In the genomic region with DNA sequence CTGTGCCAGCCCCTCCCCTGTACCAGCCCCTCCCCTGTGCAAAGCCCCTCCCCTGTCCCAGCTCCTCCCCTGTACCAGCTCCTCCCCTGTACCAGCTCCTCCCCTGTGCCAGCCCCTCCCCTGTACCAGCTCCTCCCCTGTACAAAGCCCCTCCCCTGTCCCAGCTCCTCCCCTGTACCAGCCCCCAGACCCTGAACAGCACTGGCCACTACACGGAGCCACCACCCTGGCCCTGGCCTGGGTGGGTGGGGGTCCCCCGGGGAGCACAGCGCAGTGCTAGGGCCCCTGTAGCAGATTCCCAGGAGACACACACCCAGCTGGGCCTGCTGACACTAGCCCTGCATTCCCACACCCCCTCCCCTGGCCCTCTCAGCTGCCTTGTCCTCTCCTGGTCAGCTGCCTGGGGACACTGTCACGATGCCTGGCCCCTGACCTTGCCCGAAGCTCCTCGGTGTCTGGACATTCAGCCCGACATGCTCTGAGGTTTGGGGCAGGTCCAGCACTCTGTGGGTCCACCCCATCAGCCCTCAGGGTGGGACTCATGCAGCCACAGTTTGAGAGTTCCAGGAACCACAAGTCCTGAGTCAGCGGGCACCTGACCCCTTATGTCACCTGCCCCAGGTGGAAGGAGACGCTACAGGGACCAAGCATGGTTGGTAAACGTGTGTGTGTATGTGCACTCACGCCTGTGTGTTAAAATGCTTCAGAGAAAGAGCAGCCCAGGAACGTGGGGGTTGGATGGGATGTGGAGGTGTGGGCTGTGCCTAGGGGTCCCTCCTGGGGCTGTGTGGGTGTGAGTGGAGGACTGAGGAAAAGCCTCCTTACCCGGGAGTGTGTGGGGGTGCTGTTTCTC, we compare ENCODE assay signal across 1 cellular context.
TF ChIP-seq lines count a peak whose summit lies in the region.

No MANE protein-coding gene starts in this region.

TF ChIP-seq in WTC11, 78 proteins besides CTCF, POLR2A, EP300 and RAD21 (continued from another document):
- TF ChIP-seq, protein P1, sequence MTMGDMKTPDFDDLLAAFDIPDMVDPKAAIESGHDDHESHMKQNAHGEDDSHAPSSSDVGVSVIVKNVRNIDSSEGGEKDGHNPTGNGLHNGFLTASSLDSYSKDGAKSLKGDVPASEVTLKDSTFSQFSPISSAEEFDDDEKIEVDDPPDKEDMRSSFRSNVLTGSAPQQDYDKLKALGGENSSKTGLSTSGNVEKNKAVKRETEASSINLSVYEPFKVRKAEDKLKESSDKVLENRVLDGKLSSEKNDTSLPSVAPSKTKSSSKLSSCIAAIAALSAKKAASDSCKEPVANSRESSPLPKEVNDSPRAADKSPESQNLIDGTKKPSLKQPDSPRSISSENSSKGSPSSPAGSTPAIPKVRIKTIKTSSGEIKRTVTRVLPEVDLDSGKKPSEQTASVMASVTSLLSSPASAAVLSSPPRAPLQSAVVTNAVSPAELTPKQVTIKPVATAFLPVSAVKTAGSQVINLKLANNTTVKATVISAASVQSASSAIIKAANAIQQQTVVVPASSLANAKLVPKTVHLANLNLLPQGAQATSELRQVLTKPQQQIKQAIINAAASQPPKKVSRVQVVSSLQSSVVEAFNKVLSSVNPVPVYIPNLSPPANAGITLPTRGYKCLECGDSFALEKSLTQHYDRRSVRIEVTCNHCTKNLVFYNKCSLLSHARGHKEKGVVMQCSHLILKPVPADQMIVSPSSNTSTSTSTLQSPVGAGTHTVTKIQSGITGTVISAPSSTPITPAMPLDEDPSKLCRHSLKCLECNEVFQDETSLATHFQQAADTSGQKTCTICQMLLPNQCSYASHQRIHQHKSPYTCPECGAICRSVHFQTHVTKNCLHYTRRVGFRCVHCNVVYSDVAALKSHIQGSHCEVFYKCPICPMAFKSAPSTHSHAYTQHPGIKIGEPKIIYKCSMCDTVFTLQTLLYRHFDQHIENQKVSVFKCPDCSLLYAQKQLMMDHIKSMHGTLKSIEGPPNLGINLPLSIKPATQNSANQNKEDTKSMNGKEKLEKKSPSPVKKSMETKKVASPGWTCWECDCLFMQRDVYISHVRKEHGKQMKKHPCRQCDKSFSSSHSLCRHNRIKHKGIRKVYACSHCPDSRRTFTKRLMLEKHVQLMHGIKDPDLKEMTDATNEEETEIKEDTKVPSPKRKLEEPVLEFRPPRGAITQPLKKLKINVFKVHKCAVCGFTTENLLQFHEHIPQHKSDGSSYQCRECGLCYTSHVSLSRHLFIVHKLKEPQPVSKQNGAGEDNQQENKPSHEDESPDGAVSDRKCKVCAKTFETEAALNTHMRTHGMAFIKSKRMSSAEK (CRISPR knock-in tag; IDR thresholded peaks at IDR 0.05; ENCODE audit: borderline replicate concordance), result no peak
- no peak for TF ChIP-seq ELF4 (CRISPR knock-in tag; IDR thresholded peaks at IDR 0.05; ENCODE audit: low read depth)
- no peak for TF ChIP-seq RELA (CRISPR knock-in tag; IDR thresholded peaks at IDR 0.05; ENCODE audit: borderline replicate concordance)
- TF ChIP-seq, protein P2, sequence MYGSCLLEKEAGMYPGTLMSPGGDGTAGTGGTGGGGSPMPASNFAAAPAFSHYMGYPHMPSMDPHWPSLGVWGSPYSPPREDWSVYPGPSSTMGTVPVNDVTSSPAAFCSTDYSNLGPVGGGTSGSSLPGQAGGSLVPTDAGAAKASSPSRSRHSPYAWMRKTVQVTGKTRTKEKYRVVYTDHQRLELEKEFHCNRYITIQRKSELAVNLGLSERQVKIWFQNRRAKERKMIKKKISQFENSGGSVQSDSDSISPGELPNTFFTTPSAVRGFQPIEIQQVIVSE (CRISPR knock-in tag; IDR thresholded peaks at IDR 0.05; ENCODE audit: borderline replicate concordance), result no peak
- TF ChIP-seq, protein P3, sequence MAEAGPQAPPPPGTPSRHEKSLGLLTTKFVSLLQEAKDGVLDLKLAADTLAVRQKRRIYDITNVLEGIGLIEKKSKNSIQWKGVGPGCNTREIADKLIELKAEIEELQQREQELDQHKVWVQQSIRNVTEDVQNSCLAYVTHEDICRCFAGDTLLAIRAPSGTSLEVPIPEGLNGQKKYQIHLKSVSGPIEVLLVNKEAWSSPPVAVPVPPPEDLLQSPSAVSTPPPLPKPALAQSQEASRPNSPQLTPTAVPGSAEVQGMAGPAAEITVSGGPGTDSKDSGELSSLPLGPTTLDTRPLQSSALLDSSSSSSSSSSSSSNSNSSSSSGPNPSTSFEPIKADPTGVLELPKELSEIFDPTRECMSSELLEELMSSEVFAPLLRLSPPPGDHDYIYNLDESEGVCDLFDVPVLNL (CRISPR knock-in tag; IDR thresholded peaks at IDR 0.05; ENCODE audit: borderline replicate concordance, low read depth), result no peak
- TF ChIP-seq NR3C1 (CRISPR knock-in tag; conservative IDR thresholded peaks at IDR 0.05; ENCODE audit: low read depth), result no peak
- TF ChIP-seq ZNF423 (CRISPR knock-in tag; IDR thresholded peaks at IDR 0.05), result no peak
